In genomic region chr1:246724001-246724724, GRCh38 we compare ENCODE assay signal across 8 cellular contexts. TPM values are rescaled to one million over a fixed set of nuclear protein-coding genes. Genes with fewer than 3 reads are reported as not detected.
A peak's percentile ranks its signal among the peaks of the same experiment; 100 is the strongest.
DNase-seq lines count a peak whose midpoint lies in the region; ATAC-seq lines count a peak whose summit lies in the region.

SCCPDH (plus strand) TSS chr1:246724409; CDS start chr1:246724423, 14 bp downstream.

- H3K9ac ChIP-seq in endocrine pancreas (ENCODE audit: control insufficient read depth, insufficient read depth, low read length), result peak within 1 kb of the TSS; percentile 87

- H3K9me3 ChIP-seq in endocrine pancreas (ENCODE audit: control insufficient read depth, low read length) (no peaks in the 10 kb centered on the region), mesodermal cell (ENCODE audit: control insufficient read depth, low read length) (peaks cover 13% of the 10 kb centered on the region)

- peak within 1 kb of the TSS; percentile 36 for H3K27ac ChIP-seq in mesodermal cell (ENCODE audit: low read depth, low read length, severe bottlenecking)

- H3K4me1 ChIP-seq in endocrine pancreas (ENCODE audit: control insufficient read depth, insufficient read depth, low read length) (no peaks in the 10 kb centered on the region), mesodermal cell (ENCODE audit: control insufficient read depth, insufficient read depth, low read length, poor library complexity, severe bottlenecking) (no peaks in the 10 kb centered on the region)

- H3K36me3 ChIP-seq in endocrine pancreas (ENCODE audit: control insufficient read depth, insufficient read depth, low read length) (peaks cover 6% of the 10 kb centered on the region), mesodermal cell (ENCODE audit: control insufficient read depth, insufficient read depth, low read length) (peaks cover 29% of the 10 kb centered on the region)

- 0 to 1% methylated on average over 67 to 69 of the region's 89 CpGs for WGBS in mesodermal cell (ENCODE audit: insufficient coverage in 2 of 2), 2 experiments

- peak; percentile 92 for ATAC-seq in GM19452 (IDR thresholded peaks at IDR 0.05; ENCODE audit: unreplicated experiment)
- ATAC-seq in HG03575 (IDR thresholded peaks at IDR 0.05; ENCODE audit: extremely low read depth, insufficient number of reproducible peaks, low FRiP score, unreplicated experiment), result peak; percentile 63

- no peaks in the 10 kb centered on the region for H3K27me3 ChIP-seq in endocrine pancreas (ENCODE audit: control insufficient read depth, insufficient read depth, low read length)

- H3K4me3 ChIP-seq in endocrine pancreas (ENCODE audit: control insufficient read depth, insufficient read depth, low read length) (peak within 1 kb of the TSS; percentile 97), mesodermal cell (ENCODE audit: extremely low read depth, insufficient read depth, low read length, poor library complexity, severe bottlenecking) (peak within 1 kb of the TSS; percentile 76)

- DNase-seq in CMK (ENCODE audit: low read depth), result peak; percentile 53
- DNase-seq in NOMO-1 treated with DMSO at 0.1 percent for 48 hours (lab: John Stamatoyannopoulos, UW; ENCODE audit: unreplicated experiment), result peak; percentile 58
- peak; percentile 40 to 51 for DNase-seq in activated CD8-positive, alpha-beta memory T cell treated with anti-CD3 and anti-CD28 coated beads for 4 hours (ENCODE audit: low read depth in 2 of 2)
- DNase-seq in stimulated activated CD8-positive, alpha-beta memory T cell treated with anti-CD3 and anti-CD28 coated beads, Interleukin-15, amount 100 ng/mL, for 48 hours (ENCODE audit: low read depth in 2 of 2), result peak; percentile 74 to 77

RNA-seq across cellular contexts. Expression of gene SCCPDH, which starts in this region (rescaled TPM):
- 23.6 TPM for polyA plus RNA-seq in mesodermal cell (2013, experiment 1 of 2)
- 24.3 TPM for polyA plus RNA-seq in mesodermal cell (2013, experiment 2 of 2)

Comparison
In these comparisons a context has a peak if more than half of its experiments do, and no peak if none do; other contexts are left out.
1. Peak in every context shown above with its lines: DNase-seq, ATAC-seq, H3K4me3 ChIP-seq and H3K27ac ChIP-seq.